ENCODE assay signal across 27 cellular contexts in the genomic region with DNA sequence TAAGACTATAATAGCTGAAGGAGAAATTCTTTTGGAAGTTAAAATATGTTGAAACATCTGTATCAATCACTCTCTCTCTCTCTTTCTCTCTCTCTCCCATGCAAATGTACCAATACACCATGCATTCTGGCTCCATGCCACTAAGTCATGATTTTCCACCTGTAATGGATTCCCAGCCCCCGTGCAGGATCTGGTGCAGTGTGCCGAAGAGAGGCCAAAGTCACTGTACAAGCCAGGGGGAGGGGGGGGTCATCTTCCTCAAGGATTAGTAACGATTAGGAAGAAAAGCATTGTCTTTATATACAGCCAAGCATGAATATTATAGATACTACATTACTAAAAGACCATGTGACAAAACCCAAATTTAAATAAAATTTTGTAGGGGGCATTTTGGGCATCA.
"Had no signal": no experiment of that assay in that cellular context is flagged by ENCODE, and none has a peak within 500 bp of the region (broad histone marks: within the 10 kb centered on the region; RNA-seq: fewer than 3 reads in every experiment).

No MANE protein-coding gene starts in this region.

- H3K27me3 Mint-ChIP-seq: activated CD4-positive, alpha-beta T cell treated with anti-CD3 and anti-CD28 coated beads, Interleukin-2, amount 10 ng/mL, durations not matched to agents 7 days and 5 days; activated CD8-positive, alpha-beta T cell treated with anti-CD3 and anti-CD28 coated beads for 36 hours; activated naive CD8-positive, alpha-beta T cell; activated T-helper 17 cell treated with anti-CD3 and anti-CD28 coated beads, Interleukin-2, amount 50 U/mL, for 72 hours; central memory CD8-positive, alpha-beta T cell; dendritic cell treated with granulocyte-macrophage colony-stimulating factor and Interleukin-4, amounts not matched to agents 40 ng/mL and 50 ng/mL, for 4 days had no signal

- H3K4me3 Mint-ChIP-seq: activated CD4-positive, alpha-beta T cell treated with anti-CD3 and anti-CD28 coated beads, Interleukin-2, amount 10 ng/mL, durations not matched to agents 7 days and 5 days; activated CD8-positive, alpha-beta T cell treated with anti-CD3 and anti-CD28 coated beads for 36 hours; activated naive CD8-positive, alpha-beta T cell; activated T-cell treated with anti-CD3 and anti-CD28 coated beads, Interleukin-2, amount 50 U/mL, for 4 hours; activated T-helper 17 cell treated with anti-CD3 and anti-CD28 coated beads, Interleukin-2, amount 50 U/mL, for 72 hours; central memory CD8-positive, alpha-beta T cell; dendritic cell treated with granulocyte-macrophage colony-stimulating factor and Interleukin-4, amounts not matched to agents 40 ng/mL and 50 ng/mL, for 4 days; endodermal cell; WTC11 had no signal

- H3K4me1 Mint-ChIP-seq: activated CD4-positive, alpha-beta T cell treated with anti-CD3 and anti-CD28 coated beads, Interleukin-2, amount 10 ng/mL, durations not matched to agents 7 days and 5 days; activated T-helper 17 cell treated with anti-CD3 and anti-CD28 coated beads, Interleukin-2, amount 50 U/mL, for 72 hours; central memory CD8-positive, alpha-beta T cell had no signal

- H3K36me3 ChIP-seq: brain microvascular endothelial cell, heart left ventricle had no signal

- DNase-seq: activated CD4-positive, alpha-beta T cell treated with anti-CD3 and anti-CD28 coated beads for 1 hour; activated CD4-positive, alpha-beta T cell treated with anti-CD3 and anti-CD28 coated beads for 4 hours; activated CD4-positive, alpha-beta T cell treated with anti-CD3 and anti-CD28 coated beads, Interleukin-2, amount 10 ng/mL, durations not matched to agents 7 days and 5 days; activated CD4-positive, alpha-beta T cell treated with anti-CD3 and anti-CD28 coated beads, Interleukin-2, amount 50 U/mL, for 4 hours; activated CD8-positive, alpha-beta memory T cell treated with anti-CD3 and anti-CD28 coated beads for 24 hours; activated CD8-positive, alpha-beta T cell treated with anti-CD3 and anti-CD28 coated beads for 36 hours; activated effector memory CD4-positive, alpha-beta T cell treated with Interleukin-2 at 50 U/mL for 16 hours; activated gamma-delta T cell treated with Interleukin-2 at 50 U/mL for 16 hours; activated naive CD4-positive, alpha-beta T cell treated with anti-CD3 and anti-CD28 coated beads, Interleukin-2, amount 50 U/mL, for 16 hours; activated naive CD4-positive, alpha-beta T cell treated with Interleukin-2 at 50 U/mL for 16 hours; activated T-cell treated with anti-CD3 and anti-CD28 coated beads, Interleukin-2, amount 50 U/mL, for 4 hours; amniotic stem cell; anterior cingulate cortex; brain microvascular endothelial cell; dorsolateral prefrontal cortex; effector memory CD4-positive, alpha-beta T cell; endodermal cell; foreskin fibroblast; heart left ventricle; hypothalamus had no signal

- H3K4me1 ChIP-seq: heart left ventricle had no signal

- H3K27ac Mint-ChIP-seq: activated CD4-positive, alpha-beta T cell treated with anti-CD3 and anti-CD28 coated beads, Interleukin-2, amount 10 ng/mL, durations not matched to agents 7 days and 5 days; activated CD8-positive, alpha-beta T cell treated with anti-CD3 and anti-CD28 coated beads for 36 hours; activated naive CD8-positive, alpha-beta T cell; activated T-helper 17 cell treated with anti-CD3 and anti-CD28 coated beads, Interleukin-2, amount 50 U/mL, for 72 hours; dendritic cell treated with granulocyte-macrophage colony-stimulating factor and Interleukin-4, amounts not matched to agents 40 ng/mL and 50 ng/mL, for 4 days; endodermal cell; WTC11 had no signal

- ATAC-seq: activated CD8-positive, alpha-beta T cell treated with anti-CD3 and anti-CD28 coated beads for 36 hours; activated T-cell treated with anti-CD3 and anti-CD28 coated beads, Interleukin-2, amount 50 U/mL, for 4 hours; activated T-helper 17 cell treated with anti-CD3 and anti-CD28 coated beads, Interleukin-2, amount 50 U/mL, for 72 hours; esophagus mucosa; heart left ventricle; WTC11 had no signal

- H3K9me3 ChIP-seq: heart left ventricle had no signal

- H3K27me3 ChIP-seq: brain microvascular endothelial cell, dorsolateral prefrontal cortex, heart left ventricle had no signal

- H3K9me3 Mint-ChIP-seq: dendritic cell treated with granulocyte-macrophage colony-stimulating factor and Interleukin-4, amounts not matched to agents 40 ng/mL and 50 ng/mL, for 4 days; endodermal cell had no signal

- H3K4me3 ChIP-seq: coronary artery, dorsolateral prefrontal cortex, heart left ventricle had no signal

- H3K36me3 Mint-ChIP-seq: activated naive CD8-positive, alpha-beta T cell had no signal
